In the genomic region with DNA sequence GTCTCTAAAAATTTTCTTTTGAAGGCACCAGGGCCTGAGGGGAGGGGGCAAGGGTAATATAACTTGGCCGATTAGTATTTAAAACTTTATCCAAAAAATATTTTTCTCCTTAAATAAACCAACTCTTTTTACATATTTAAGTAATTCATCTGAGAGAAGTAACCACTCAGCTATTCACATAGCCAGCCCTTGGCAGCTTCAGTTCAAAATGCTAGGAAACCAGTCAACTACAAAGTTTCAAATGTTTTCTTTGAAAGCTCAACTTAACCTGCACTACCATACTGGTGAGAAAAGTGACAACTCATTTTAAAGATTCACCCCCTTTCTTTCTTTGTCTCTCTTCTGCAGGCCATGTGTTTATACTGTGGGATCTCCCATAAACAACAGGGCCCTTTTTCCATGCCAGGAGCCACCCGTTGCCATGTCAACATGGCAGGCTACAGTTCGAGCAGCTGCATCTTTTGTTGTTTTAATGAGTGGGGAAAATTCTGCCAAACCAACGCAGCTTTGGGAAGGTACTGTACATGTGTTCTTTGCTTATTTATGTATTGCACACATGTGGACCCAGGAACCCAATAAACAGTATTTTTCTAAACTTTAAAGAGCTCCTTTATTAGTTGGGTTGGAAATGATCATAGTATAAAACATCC, we compare ENCODE assay signal across 12 cellular contexts. TPM values are rescaled to one million over a fixed set of nuclear protein-coding genes. Genes with fewer than 3 reads are reported as not detected.
A peak's percentile ranks its signal among the peaks of the same experiment; 100 is the strongest.
DNase-seq lines count a peak whose midpoint lies in the region; ATAC-seq and TF ChIP-seq lines count a peak whose summit lies in the region.
"Had no signal": no experiment of that assay in that cellular context is flagged by ENCODE, and none has a peak within 500 bp of the region (broad histone marks: within the 10 kb centered on the region; RNA-seq: fewer than 3 reads in every experiment).

No MANE protein-coding gene starts in this region.

- POLR2A ChIA-PET in RWPE1 (lab: Yijun Ruan, JAX; ENCODE audit: low non-redundant PET) = no interaction called here

- H3K9me3 ChIP-seq in MG63 = no peaks in the 10 kb centered on the region

- no peak for TF ChIP-seq CTCF in RWPE1 (conservative IDR thresholded peaks at IDR 0.05; ENCODE audit: low read depth)

- DNase-seq in MG63 (peak; percentile 83), NCI-H526 treated with DMSO at 0.1 percent for 48 hours (lab: John Stamatoyannopoulos, UW) (peak; percentile 3), fibroblast of gingiva (ENCODE audit: low read depth) (peak; percentile 79), smooth muscle cell of the brain vasculature (ENCODE audit: low read depth, low spot score) (peak; percentile 58), GM19238 (ENCODE audit: insufficient read length, low spot score) (no peak), RWPE1 (ENCODE audit: low spot score) (no peak)
- DNase-seq: activated CD8-positive, alpha-beta memory T cell treated with anti-CD3 and anti-CD28 coated beads, Interleukin-2, amount 50 U/mL, for 48 hours; left colon; SW 1271 had no signal

- no peaks in the 10 kb centered on the region for H3K27me3 ChIP-seq in MG63

- peaks cover 4% of the 10 kb centered on the region for H3K36me3 ChIP-seq in MG63

- CTCF ChIA-PET in RWPE1 (lab: Yijun Ruan, JAX) = interaction anchor here (1.1 to 1.3 kb wide), 2 partner anchors 9 to 355 kb away, joined by 3 to 4 read pairs; no protein-coding TSS in a partner anchor

- no peak overlapping the region for H3K27ac ChIP-seq in RWPE1

- H3K4me3 ChIP-seq in MG63 = no peak overlapping the region
- H3K4me3 ChIP-seq: smooth muscle cell had no signal

- ATAC-seq in HG03457 (IDR thresholded peaks at IDR 0.05; ENCODE audit: unreplicated experiment) (no peak), GM21717 (IDR thresholded peaks at IDR 0.05; ENCODE audit: unreplicated experiment) (no peak)
- ATAC-seq: left colon had no signal

RNA-seq across cellular contexts. Expression of gene AOPEP, which starts 46.3 kb away (rescaled TPM):
- total RNA-seq in MG63 (2014; rRNA removed; shearing (Covaris generic); ENCODE audit: low replicate concordance) = 91.4 and 150 TPM in 2 replicates

Comparison
In these comparisons a context has a peak if more than half of its experiments do, and no peak if none do; other contexts are left out.
1. DNase-seq: peak in MG63 (single experiment), NCI-H526 treated with DMSO at 0.1 percent for 48 hours (single experiment), fibroblast of gingiva (single experiment) and smooth muscle cell of the brain vasculature (single experiment); none in GM19238 (single experiment) and RWPE1 (single experiment).